Comparison of ENCODE assay signal across 9 cellular contexts in genomic region chr10:3887885-3888476, GRCh38.
DNase-seq lines count a peak whose midpoint lies in the region; ATAC-seq and TF ChIP-seq lines count a peak whose summit lies in the region.
"Had no signal": no experiment of that assay in that cellular context is flagged by ENCODE, and none has a peak within 500 bp of the region (broad histone marks: within the 10 kb centered on the region; RNA-seq: fewer than 3 reads in every experiment).

No MANE protein-coding gene starts in this region.

- peaks cover 51% of the 10 kb centered on the region for H3K4me1 Mint-ChIP-seq in nephron progenitor cell

- H4K8ac ChIP-seq in trophoblast cell (ENCODE audit: low read depth, low read length), result no peak overlapping the region

- peak overlapping the region in 1 of 4 donors; percentile 2 for H3K4me3 ChIP-seq in esophagus squamous epithelium
- H3K4me3 ChIP-seq in trophoblast cell (ENCODE audit: low read depth, low read length), result no peak overlapping the region
- H3K4me3 ChIP-seq: BLaER1 treated with 17β-estradiol and CSF1 and Interleukin-3, amounts not matched to agents 10 nM and 100 nM had no signal

- no peak overlapping the region for H3K4me3 Mint-ChIP-seq in nephron progenitor cell

- 16 to 20% methylated on average over 9 of the region's 9 CpGs for WGBS in esophagus squamous epithelium, 2 donors
- no CpG with 5 or more reads among the region's 9 CpGs for WGBS in trophoblast cell (ENCODE audit: extremely low coverage, insufficient coverage, insufficient read length)

- intact Hi-C loops in esophagus squamous epithelium (cut with DNase I), result no loop called here

- peaks cover 4% of the 10 kb centered on the region for H3K79me2 ChIP-seq in trophoblast cell (ENCODE audit: control insufficient read depth, insufficient read depth, low read length, poor library complexity)

- DNase-seq in activated CD8-positive, alpha-beta memory T cell treated with anti-CD3 and anti-CD28 coated beads for 1 hour (ENCODE audit: extremely low read depth in 1 of 2, low read depth in 1 of 2), result peak; percentile 26 to 46
- DNase-seq in activated CD8-positive, alpha-beta memory T cell treated with anti-CD3 and anti-CD28 coated beads, Interleukin-2, amount 50 U/mL, for 48 hours, result no peak
- DNase-seq in activated CD4-positive, alpha-beta T cell treated with anti-CD3 and anti-CD28 coated beads, Interleukin-2, amount 50 U/mL, for 48 hours, result peak; percentile 59 to 74
- DNase-seq in esophagus squamous epithelium (lab: John Stamatoyannopoulos, UW) (no peak), trophoblast cell (peak; percentile 97 to 98), hippocampal formation (lab: John Stamatoyannopoulos, UW) (no peak), nephron progenitor cell (no peak)

- peak overlapping the region; percentile 98 for H2BK120ac ChIP-seq in trophoblast cell (ENCODE audit: insufficient read depth, low read length, poor library complexity)

- no peak overlapping the region for H3K18ac ChIP-seq in trophoblast cell (ENCODE audit: low read length)

- H2BK5ac ChIP-seq in trophoblast cell (ENCODE audit: low read depth, low read length, poor library complexity), result peak overlapping the region; percentile 96

- no peak overlapping the region for H3K4ac ChIP-seq in trophoblast cell (ENCODE audit: low read depth, low read length)

- H3K9me3 Mint-ChIP-seq in nephron progenitor cell, result no peaks in the 10 kb centered on the region

- no peaks in the 10 kb centered on the region for H3K27me3 ChIP-seq in esophagus squamous epithelium
- no peaks in the 10 kb centered on the region for H3K27me3 ChIP-seq in trophoblast cell (ENCODE audit: insufficient read depth, low read length)
- H3K27me3 ChIP-seq: BLaER1 treated with 17β-estradiol and CSF1 and Interleukin-3, amounts not matched to agents 10 nM and 100 nM had no signal

- H3K36me3 Mint-ChIP-seq in nephron progenitor cell (ENCODE audit: low read depth), result no peaks in the 10 kb centered on the region

- peaks cover 45% of the 10 kb centered on the region for H3K79me1 ChIP-seq in trophoblast cell (ENCODE audit: low read length)

- H3K27ac Mint-ChIP-seq in nephron progenitor cell, result no peak overlapping the region

- H3K36me3 ChIP-seq in esophagus squamous epithelium (no peaks in the 10 kb centered on the region), trophoblast cell (ENCODE audit: control insufficient read depth in 1 of 2, insufficient read depth in 2 of 2, low read length in 2 of 2) (no peaks in the 10 kb centered on the region)
- H3K36me3 ChIP-seq: BLaER1 treated with 17β-estradiol and CSF1 and Interleukin-3, amounts not matched to agents 10 nM and 100 nM had no signal

- H3K27ac ChIP-seq in esophagus squamous epithelium, result peak overlapping the region; percentile 40 to 80 (median 69)
- peak overlapping the region; percentile 99 for H3K27ac ChIP-seq in trophoblast cell (ENCODE audit: low read depth, low read length)

- H3K4me2 ChIP-seq in trophoblast cell (ENCODE audit: low read length), result no peak overlapping the region

- H3K27me3 Mint-ChIP-seq in nephron progenitor cell (ENCODE audit: low read depth, poor library complexity), result peaks cover 16% of the 10 kb centered on the region

- H3K9ac ChIP-seq in trophoblast cell (ENCODE audit: low read length), result no peak overlapping the region

- TF ChIP-seq POLR2A in esophagus squamous epithelium (IDR thresholded peaks at IDR 0.05), result no peak

- TF ChIP-seq CTCF in esophagus squamous epithelium (IDR thresholded peaks at IDR 0.05), result peak in 1 of 6 experiments; percentile 7
- no peak for TF ChIP-seq CTCF in nephron progenitor cell (IDR thresholded peaks at IDR 0.05)

- H4K12ac ChIP-seq in trophoblast cell (ENCODE audit: low read depth, low read length), result no peak overlapping the region

- H3K9me3 ChIP-seq in esophagus squamous epithelium (no peaks in the 10 kb centered on the region), trophoblast cell (ENCODE audit: insufficient read depth, low read depth, low read length) (no peaks in the 10 kb centered on the region)

- H3K23ac ChIP-seq in trophoblast cell (ENCODE audit: low read length), result no peak overlapping the region

- H4K91ac ChIP-seq in trophoblast cell (ENCODE audit: low read depth, low read length), result peak overlapping the region; percentile 98

- no peak overlapping the region for H2AFZ ChIP-seq in trophoblast cell (ENCODE audit: insufficient read depth, low read length, poor library complexity)

- no peak overlapping the region for H2AK5ac ChIP-seq in trophoblast cell (ENCODE audit: low read length)

- peak; percentile 89 for ATAC-seq in HG03442 (IDR thresholded peaks at IDR 0.05; ENCODE audit: unreplicated experiment)

- no peak overlapping the region for H3K14ac ChIP-seq in trophoblast cell (ENCODE audit: low read length)

- H2BK12ac ChIP-seq in trophoblast cell (ENCODE audit: low read length), result no peak overlapping the region

- H3K4me1 ChIP-seq in esophagus squamous epithelium, result peaks cover 0 to 25% (median 18%) of the 10 kb centered on the region in 3 donors
- peaks cover 24 to 26% of the 10 kb centered on the region in 2 experiments for H3K4me1 ChIP-seq in trophoblast cell (ENCODE audit: control insufficient read depth in 1 of 2, insufficient read depth in 2 of 2, low read length in 2 of 2)

Comparison
In these comparisons a context has a peak if more than half of its experiments do, and no peak if none do; other contexts are left out.
1. DNase-seq: peak in activated CD8-positive, alpha-beta memory T cell treated with anti-CD3 and anti-CD28 coated beads for 1 hour (2 of 2), activated CD4-positive, alpha-beta T cell treated with anti-CD3 and anti-CD28 coated beads, Interleukin-2, amount 50 U/mL, for 48 hours (2 of 2) and trophoblast cell (2 of 2); none in activated CD8-positive, alpha-beta memory T cell treated with anti-CD3 and anti-CD28 coated beads, Interleukin-2, amount 50 U/mL, for 48 hours (single experiment), esophagus squamous epithelium (single experiment), hippocampal formation (0 of 2) and nephron progenitor cell (single experiment).